In genomic region chr14:65024957-65025356, GRCh38 we compare ENCODE assay signal across 21 cellular contexts. TPM values are rescaled to one million over a fixed set of nuclear protein-coding genes. Genes with fewer than 3 reads are reported as not detected.
DNase-seq lines count a peak whose midpoint lies in the region; ATAC-seq and TF ChIP-seq lines count a peak whose summit lies in the region.
"Had no signal": no experiment of that assay in that cellular context is flagged by ENCODE, and none has a peak within 500 bp of the region (broad histone marks: within the 10 kb centered on the region; RNA-seq: fewer than 3 reads in every experiment).

No MANE protein-coding gene starts in this region.

- dilution Hi-C loops in mammary epithelial cell (cut with HindIII; ENCODE audit: low sequenced_read_pairs) = loop anchor here (5.0 kb wide), 1 partner anchor 38 kb away; the partner anchor contains the start of gene FNTB

- no peaks in the 10 kb centered on the region for H3K79me2 ChIP-seq in mammary epithelial cell (ENCODE audit: insufficient read depth, low read length)

- ATAC-seq in gastroesophageal sphincter (peak; percentile 77), psoas muscle (peak; percentile 49 to 92 (median 88)), right lobe of liver (no peak), HG03280 (IDR thresholded peaks at IDR 0.05; ENCODE audit: unreplicated experiment) (no peak), HG03521 (IDR thresholded peaks at IDR 0.05; ENCODE audit: unreplicated experiment) (no peak)
- ATAC-seq: Panc1 had no signal

- TF ChIP-seq CTCF in gastroesophageal sphincter (IDR thresholded peaks at IDR 0.05) (no peak), psoas muscle (IDR thresholded peaks at IDR 0.05) (no peak), right lobe of liver (IDR thresholded peaks at IDR 0.05) (no peak), mammary epithelial cell (conservative IDR thresholded peaks at IDR 0.05 in 1 of 2, IDR thresholded peaks at IDR 0.05 in 1 of 2; ENCODE audit: extremely low read depth in 1 of 2, insufficient read depth in 1 of 2, low read depth in 1 of 2, low read length in 2 of 2) (no peak)

- H3K4me3 ChIP-seq in esophagus (ENCODE audit: low read depth in 1 of 2, low read length in 2 of 2) (no peak overlapping the region), gastroesophageal sphincter (no peak overlapping the region), psoas muscle (no peak overlapping the region), right lobe of liver (no peak overlapping the region), mammary epithelial cell (replicated peaks in 1 of 3; ENCODE audit: insufficient read depth in 1 of 3, low read depth in 2 of 3, low read length in 3 of 3) (no peak overlapping the region)
- H3K4me3 ChIP-seq: SJCRH30 had no signal

- 60 to 71% methylated on average over 5 of the region's 5 CpGs for WGBS in esophagus, 2 donors
- 47 to 50% methylated on average over 5 of the region's 5 CpGs for WGBS in gastroesophageal sphincter (ENCODE audit: low coverage in 1 of 2), 2 donors
- 35 to 85% (median 53%) methylated on average over 5 of the region's 5 CpGs for WGBS in psoas muscle, 3 donors
- 90% methylated on average over 2 of the region's 5 CpGs for WGBS in right lobe of liver (ENCODE audit: insufficient coverage, low coverage, low lambda C conversion rate, missing lambda C conversion rate)
- WGBS in mammary epithelial cell (ENCODE audit: low coverage, missing lambda C conversion rate) = 99% methylated on average over 5 of the region's 5 CpGs

- H2AFZ ChIP-seq in mammary epithelial cell (ENCODE audit: low read depth, low read length) = no peak overlapping the region

- no TSS peak for BruUV-seq in mammary epithelial cell (replicated peaks; lab: Mats Ljungman, UMichigan)

- intact Hi-C loops in psoas muscle (cut with DNase I) = loop anchor here in 1 of 2 donors (5.0 kb wide), 1 partner anchor 38 kb away; the partner anchor contains the start of gene FNTB
- intact Hi-C loops in right lobe of liver (cut with DNase I) = no loop called here
- intact Hi-C loops in mammary epithelial cell (cut with micrococcal nuclease) = no loop called here

- H3K4me2 ChIP-seq in mammary epithelial cell (ENCODE audit: insufficient read depth, low read depth, low read length) = no peak overlapping the region

- no peak overlapping the region for H3K9ac ChIP-seq in mammary epithelial cell (ENCODE audit: insufficient read depth, low read length)

- no peak for TF ChIP-seq POLR2A in gastroesophageal sphincter (IDR thresholded peaks at IDR 0.05)
- no peak for TF ChIP-seq POLR2A in right lobe of liver (IDR thresholded peaks at IDR 0.05)

- peak in 1 of 2 donors; percentile 79 for DNase-seq in psoas muscle
- no peak for DNase-seq in right lobe of liver
- no peak for DNase-seq in mammary epithelial cell
- DNase-seq: CD4-positive, alpha-beta T cell; COR-L47; DMS79 treated with DMSO at 0.1 percent for 48 hours; H9; HFFc6; MV-4-11; NCI-H1105 treated with DMSO at 0.1 percent for 48 hours; NCI-H2029 treated with DMSO at 0.1 percent for 48 hours; NCI-H2171; NCI-H345; NCI-H524 treated with DMSO at 0.1 percent for 48 hours; NCI-H82; SJCRH30 had no signal

- in situ Hi-C loops in mammary epithelial cell (cut with MboI; ENCODE audit: low sequenced_read_pairs in 2 of 2) = no loop called here

- CTCF ChIA-PET in mammary epithelial cell (lab: Charles Lee; ENCODE audit: low non-redundant PET) = no interaction called here

- no peaks in the 10 kb centered on the region for H4K20me1 ChIP-seq in mammary epithelial cell (ENCODE audit: insufficient read depth, low read length)

- H3K4me1 ChIP-seq in esophagus (ENCODE audit: control insufficient read depth in 2 of 2, insufficient read depth in 2 of 2, low read length in 1 of 2) (no peaks in the 10 kb centered on the region), gastroesophageal sphincter (peaks cover 0 to 29% (median 5%) of the 10 kb centered on the region in 3 donors), psoas muscle (peaks cover 19% of the 10 kb centered on the region), right lobe of liver (peaks cover 0 to 5% (median 0%) of the 10 kb centered on the region in 4 donors), mammary epithelial cell (ENCODE audit: insufficient read depth, low read length) (no peaks in the 10 kb centered on the region)
- H3K4me1 ChIP-seq: SJCRH30 had no signal

- no peaks in the 10 kb centered on the region for H3K9me3 ChIP-seq in esophagus (ENCODE audit: control insufficient read depth in 2 of 2, insufficient read depth in 1 of 2, low read depth in 1 of 2, low read length in 1 of 2)
- no peaks in the 10 kb centered on the region for H3K9me3 ChIP-seq in gastroesophageal sphincter
- H3K9me3 ChIP-seq in psoas muscle = no peaks in the 10 kb centered on the region
- no peaks in the 10 kb centered on the region for H3K9me3 ChIP-seq in right lobe of liver
- H3K9me3 ChIP-seq in mammary epithelial cell (replicated peaks; ENCODE audit: insufficient read depth, low read length) = no peaks in the 10 kb centered on the region
- H3K9me3 ChIP-seq: SJCRH30 had no signal

- TF ChIP-seq EP300 in gastroesophageal sphincter (IDR thresholded peaks at IDR 0.05) = no peak

- H3K27me3 ChIP-seq in esophagus (ENCODE audit: control insufficient read depth in 1 of 2, insufficient read depth in 2 of 2, low read length in 2 of 2) (no peaks in the 10 kb centered on the region), gastroesophageal sphincter (no peaks in the 10 kb centered on the region), psoas muscle (ENCODE audit: insufficient read depth in 3 of 3, low read length in 2 of 3) (no peaks in the 10 kb centered on the region), right lobe of liver (no peaks in the 10 kb centered on the region), mammary epithelial cell (ENCODE audit: insufficient read depth, low read length) (no peaks in the 10 kb centered on the region)
- H3K27me3 ChIP-seq: SJCRH30 had no signal

- H3K27ac ChIP-seq in esophagus (ENCODE audit: low read depth in 2 of 2, low read length in 1 of 2) (peak overlapping the region; percentile 64 to 98), gastroesophageal sphincter (peak overlapping the region; percentile 48 to 81 (median 76)), psoas muscle (no peak overlapping the region), right lobe of liver (no peak overlapping the region), mammary epithelial cell (ENCODE audit: insufficient read depth, low read depth, low read length) (no peak overlapping the region)
- H3K27ac ChIP-seq: SJCRH30 had no signal

- H3K36me3 ChIP-seq in esophagus (ENCODE audit: control insufficient read depth in 2 of 2, insufficient read depth in 2 of 2, low read length in 1 of 2) (peaks cover 3 to 5% of the 10 kb centered on the region in 2 donors), gastroesophageal sphincter (peaks cover 0 to 32% of the 10 kb centered on the region in 2 donors), psoas muscle (ENCODE audit: insufficient read depth in 1 of 2, low read depth in 1 of 2) (peaks cover 0 to 25% of the 10 kb centered on the region in 2 donors), right lobe of liver (peaks cover 0 to 8% (median 0%) of the 10 kb centered on the region in 4 donors), mammary epithelial cell (ENCODE audit: insufficient read depth, low read length) (no peaks in the 10 kb centered on the region)
- H3K36me3 ChIP-seq: SJCRH30 had no signal

RNA-seq across cellular contexts. Expression of gene FNTB, which starts 38.3 kb away (rescaled TPM):
- 10 to 100 TPM; 13.3 to 14.6 TPM for polyA plus RNA-seq in esophagus
- total RNA-seq in gastroesophageal sphincter = 10 to 100 TPM; 12.5 to 22.7 (median 17.2) TPM
- total RNA-seq in psoas muscle = 10 to 100 TPM; 18.8 to 28.8 (median 20.1) TPM
- 10 to 100 TPM; 10.2 to 25.4 (median 11.9) TPM for polyA plus RNA-seq in psoas muscle
- 10 to 100 TPM in 2 of 6 experiments, 1 to 10 TPM in 4; 6.1 to 19.2 (median 9.0) TPM for total RNA-seq in right lobe of liver
- 10 to 100 TPM; 11.7 to 12.5 TPM for total RNA-seq in mammary epithelial cell
- polyA plus RNA-seq in mammary epithelial cell = 17.0 TPM
- 56.4 TPM for polyA minus RNA-seq in mammary epithelial cell

RNA-seq across cellular contexts. Expression of gene RAB15, which starts 52.8 kb away (rescaled TPM):
- polyA plus RNA-seq in esophagus (1 to 10 TPM; 3.2 to 3.3 TPM), psoas muscle (1 to 10 TPM; 3.1 to 8.6 (median 3.3) TPM), mammary epithelial cell (3.4 TPM)
- total RNA-seq in gastroesophageal sphincter (10 to 100 TPM in 1 of 4 donors, 1 to 10 TPM in 3; 2.5 to 10.0 (median 5.6) TPM), psoas muscle (10 to 100 TPM; 18.0 to 61.9 (median 24.2) TPM), right lobe of liver (10 to 100 TPM in 2 of 6 experiments, 1 to 10 TPM in 4; 6.5 to 13.8 (median 9.0) TPM), mammary epithelial cell (1 to 10 TPM; 5.8 to 6.2 TPM)
- 2.1 TPM for polyA minus RNA-seq in mammary epithelial cell

Comparison
In these comparisons a context has a peak if more than half of its experiments do, and no peak if none do; other contexts are left out.
1. H3K27ac ChIP-seq: peak in esophagus (2 of 2) and gastroesophageal sphincter (4 of 4); none in psoas muscle (single experiment), right lobe of liver (0 of 3) and mammary epithelial cell (single experiment).
2. ATAC-seq: peak in gastroesophageal sphincter (single experiment) and psoas muscle (4 of 4); none in right lobe of liver (0 of 4), HG03280 (single experiment) and HG03521 (single experiment).